Comparison of ENCODE assay signal across 19 cellular contexts in genomic region chr1:205824180-205824579, GRCh38. TPM values are rescaled to one million over a fixed set of nuclear protein-coding genes. Genes with fewer than 3 reads are reported as not detected.
A peak's percentile ranks its signal among the peaks of the same experiment; 100 is the strongest.
DNase-seq lines count a peak whose midpoint lies in the region; ATAC-seq, FAIRE-seq and TF ChIP-seq lines count a peak whose summit lies in the region.
"Had no signal": no experiment of that assay in that cellular context is flagged by ENCODE, and none has a peak within 500 bp of the region (broad histone marks: within the 10 kb centered on the region; RNA-seq: fewer than 3 reads in every experiment).

No MANE protein-coding gene starts in this region.

- POLR2A ChIA-PET in activated CD4-positive, alpha-beta T cell treated with anti-CD3 and anti-CD28 coated beads for 36 hours (lab: Charles Lee), result no interaction called here

- no peaks in the 10 kb centered on the region for H3K36me3 Mint-ChIP-seq in activated CD4-positive, alpha-beta T cell treated with anti-CD3 and anti-CD28 coated beads for 36 hours (ENCODE audit: low read depth)
- peaks cover under 1 to 11% (median 6%) of the 10 kb centered on the region in 3 donors for H3K36me3 Mint-ChIP-seq in immature natural killer cell

- peak overlapping the region; percentile 55 for H3K27ac ChIP-seq in OCI-LY3 (ENCODE audit: low read length)
- H3K27ac ChIP-seq: SK-N-MC had no signal

- H3K9ac ChIP-seq in OCI-LY3 (ENCODE audit: low read length), result no peak overlapping the region

- intact Hi-C loops in activated CD4-positive, alpha-beta T cell treated with anti-CD3 and anti-CD28 coated beads for 36 hours (cut with DNase I, micrococcal nuclease), result no loop called here

- no peaks in the 10 kb centered on the region for H3K27me3 ChIP-seq in OCI-LY3 (ENCODE audit: low read depth, low read length)

- H3K36me3 ChIP-seq in OCI-LY3 (replicated peaks; ENCODE audit: low read depth, low read length), result peaks cover 30% of the 10 kb centered on the region

- H2AFZ ChIP-seq in OCI-LY3 (ENCODE audit: low read depth, low read length), result no peak overlapping the region

- peaks cover 20% of the 10 kb centered on the region for H3K4me1 Mint-ChIP-seq in activated CD4-positive, alpha-beta T cell treated with anti-CD3 and anti-CD28 coated beads for 36 hours
- peaks cover 12 to 16% of the 10 kb centered on the region in 2 donors for H3K4me1 Mint-ChIP-seq in immature natural killer cell

- no peak for TF ChIP-seq CTCF in OCI-LY3 (IDR thresholded peaks at IDR 0.05; ENCODE audit: low read depth, low read length)

- no peak overlapping the region for H3K4me2 ChIP-seq in OCI-LY3 (ENCODE audit: low read length)

- no peaks in the 10 kb centered on the region for H3K27me3 Mint-ChIP-seq in activated CD4-positive, alpha-beta T cell treated with anti-CD3 and anti-CD28 coated beads for 36 hours
- H3K27me3 Mint-ChIP-seq in immature natural killer cell (ENCODE audit: low read depth in 3 of 3), result peaks cover 0 to 5% (median 0%) of the 10 kb centered on the region in 3 donors

- H3K79me2 ChIP-seq in OCI-LY3 (ENCODE audit: low read length), result peaks cover 38% of the 10 kb centered on the region

- peaks cover 4% of the 10 kb centered on the region for H3K9me3 Mint-ChIP-seq in activated CD4-positive, alpha-beta T cell treated with anti-CD3 and anti-CD28 coated beads for 36 hours (ENCODE audit: low read depth)
- no peaks in the 10 kb centered on the region for H3K9me3 Mint-ChIP-seq in immature natural killer cell

- H3K4me3 Mint-ChIP-seq in activated CD4-positive, alpha-beta T cell treated with anti-CD3 and anti-CD28 coated beads for 36 hours, result no peak overlapping the region
- peak overlapping the region in 2 of 5 donors; percentile 8 to 34 for H3K4me3 Mint-ChIP-seq in immature natural killer cell
- H3K4me3 Mint-ChIP-seq: HFFc6 had no signal

- CTCF ChIA-PET in activated CD4-positive, alpha-beta T cell treated with anti-CD3 and anti-CD28 coated beads for 36 hours (lab: Charles Lee), result interaction anchor here (0.7 to 1.2 kb wide), 2 partner anchors 115 to 165 kb away, joined by 3 read pairs; no protein-coding TSS in a partner anchor

- H3K27ac Mint-ChIP-seq in activated CD4-positive, alpha-beta T cell treated with anti-CD3 and anti-CD28 coated beads for 36 hours, result no peak overlapping the region
- peak overlapping the region in 1 of 6 donors; percentile 1 for H3K27ac Mint-ChIP-seq in immature natural killer cell
- H3K27ac Mint-ChIP-seq: HFFc6 had no signal

- no peaks in the 10 kb centered on the region for H4K20me1 ChIP-seq in OCI-LY3 (ENCODE audit: insufficient read depth, low read length)

- no peak overlapping the region for H3K4me3 ChIP-seq in OCI-LY3 (ENCODE audit: low read length)
- H3K4me3 ChIP-seq: SK-N-MC had no signal

- ATAC-seq in activated CD4-positive, alpha-beta T cell treated with anti-CD3 and anti-CD28 coated beads for 36 hours, result peak; percentile 51
- ATAC-seq in GM21576 (IDR thresholded peaks at IDR 0.05; ENCODE audit: unreplicated experiment), result no peak
- ATAC-seq: Right ventricle myocardium inferior had no signal

- FAIRE-seq in GM19239 (lab: Jason Lieb, UNC), result peak; percentile 14
- no peak for FAIRE-seq in HTR-8/SVneo (lab: Jason Lieb, UNC)

- H3K4me1 ChIP-seq in OCI-LY3 (ENCODE audit: low read length), result peaks cover 51% of the 10 kb centered on the region

- peaks cover 24% of the 10 kb centered on the region for H3K9me3 ChIP-seq in OCI-LY3 (ENCODE audit: insufficient read depth, low read length)

- DNase-seq in activated CD4-positive, alpha-beta T cell treated with anti-CD3 and anti-CD28 coated beads for 36 hours, result no peak
- DNase-seq in activated CD4-positive, alpha-beta T cell treated with anti-CD3 and anti-CD28 coated beads, Interleukin-2, amount 50 U/mL, for 1 hour, result no peak
- DNase-seq in GM19239 (ENCODE audit: insufficient read length, low spot score), result no peak
- DNase-seq in immature natural killer cell, result peak in 2 of 3 donors; percentile 4 to 21
- DNase-seq in NCI-H1417 (lab: John Stamatoyannopoulos, UW), result no peak
- no peak for DNase-seq in HTR-8/SVneo (ENCODE audit: insufficient read length, low spot score)
- DNase-seq: 8988T, Calu3, DMS79, HFFc6, NCI-H1092, NCI-H187, NCI-H748 treated with DMSO at 0.1 percent for 48 hours had no signal

RNA-seq across cellular contexts. Expression of gene SLC41A1, which starts 11.2 kb away (rescaled TPM):
- 10 to 100 TPM; 34.4 to 41.5 TPM for total RNA-seq in activated CD4-positive, alpha-beta T cell treated with anti-CD3 and anti-CD28 coated beads for 36 hours
- 10 to 100 TPM in 1 of 3 donors, 1 to 10 TPM in 2; 5.2 to 14.9 (median 6.4) TPM for polyA plus RNA-seq in immature natural killer cell

RNA-seq across cellular contexts. Expression of gene PM20D1, which starts 25.8 kb away (rescaled TPM):
- total RNA-seq in activated CD4-positive, alpha-beta T cell treated with anti-CD3 and anti-CD28 coated beads for 36 hours, result under 1 TPM; 0.34 to 0.58 TPM
- polyA plus RNA-seq in immature natural killer cell, result 1 to 10 TPM; 1.9 to 3.1 (median 2.6) TPM
- total RNA-seq: H4, HFFc6, HT1080 had no signal

RNA-seq across cellular contexts. Expression of gene RAB29, which starts 48.9 kb away (rescaled TPM):
- total RNA-seq in activated CD4-positive, alpha-beta T cell treated with anti-CD3 and anti-CD28 coated beads for 36 hours, result 10 to 100 TPM; 29.3 to 29.4 TPM
- polyA plus RNA-seq in immature natural killer cell, result 100 to 1,000 TPM; 156 to 206 (median 197) TPM

Comparison
In these comparisons a context has a peak if more than half of its experiments do, and no peak if none do; other contexts are left out.
1. DNase-seq: peak in immature natural killer cell (2 of 3); none in activated CD4-positive, alpha-beta T cell treated with anti-CD3 and anti-CD28 coated beads for 36 hours (single experiment), activated CD4-positive, alpha-beta T cell treated with anti-CD3 and anti-CD28 coated beads, Interleukin-2, amount 50 U/mL, for 1 hour (single experiment), GM19239 (single experiment), NCI-H1417 (0 of 3) and HTR-8/SVneo (single experiment).